1 cellular context compared by ENCODE assay signal in genomic region chr14:69191340-69192111, GRCh38.
TF ChIP-seq lines count a peak whose summit lies in the region.

Gene EXD2, plus strand, starts transcription at chr14:69191498. Its CDS starts 17,973 bp downstream, at chr14:69209471.

TF ChIP-seq in K562, 482 proteins besides CTCF, POLR2A, EP300 and RAD21 (continued from another document):
- TF ChIP-seq RBM22 (IDR thresholded peaks at IDR 0.05; ENCODE audit: low read depth, low read length, poor library complexity, severe bottlenecking) = no peak
- no peak for TF ChIP-seq NR1H2 (CRISPR knock-in tag; IDR thresholded peaks at IDR 0.05)
- TF ChIP-seq ZNF444 (CRISPR knock-in tag; IDR thresholded peaks at IDR 0.05) = no peak
- 0 out of 2 replicates have a peak, but pooled peaks have one; percentile 33 for TF ChIP-seq MEF2D (tag; conservative IDR thresholded peaks at IDR 0.05; ENCODE audit: low read depth)
- no peak for TF ChIP-seq ELK3 (CRISPR knock-in tag; IDR thresholded peaks at IDR 0.05)
- peak; percentile 93 for TF ChIP-seq ESRRA (IDR thresholded peaks at IDR 0.05; ENCODE audit: borderline replicate concordance, low read depth)
- peak; percentile 74 for TF ChIP-seq PRDM10 (IDR thresholded peaks at IDR 0.05; ENCODE audit: partially characterized antibody)
- TF ChIP-seq PATZ1 (CRISPR knock-in tag; IDR thresholded peaks at IDR 0.05; ENCODE audit: borderline replicate concordance) = no peak
- TF ChIP-seq PCBP2 (IDR thresholded peaks at IDR 0.05; ENCODE audit: low read depth, low read length, poor library complexity, severe bottlenecking) = no peak
- TF ChIP-seq ESRRB (CRISPR knock-in tag; IDR thresholded peaks at IDR 0.05; ENCODE audit: borderline replicate concordance) = no peak
- peak; percentile 90 for TF ChIP-seq ATF7 (IDR thresholded peaks at IDR 0.05)
- no peak for TF ChIP-seq ZNF589 (CRISPR knock-in tag; IDR thresholded peaks at IDR 0.05; ENCODE audit: low read depth)
TF ChIP-seq in K562: peak in this region for 114.
